ENCODE assay signal across 6 cellular contexts in the genomic region with DNA sequence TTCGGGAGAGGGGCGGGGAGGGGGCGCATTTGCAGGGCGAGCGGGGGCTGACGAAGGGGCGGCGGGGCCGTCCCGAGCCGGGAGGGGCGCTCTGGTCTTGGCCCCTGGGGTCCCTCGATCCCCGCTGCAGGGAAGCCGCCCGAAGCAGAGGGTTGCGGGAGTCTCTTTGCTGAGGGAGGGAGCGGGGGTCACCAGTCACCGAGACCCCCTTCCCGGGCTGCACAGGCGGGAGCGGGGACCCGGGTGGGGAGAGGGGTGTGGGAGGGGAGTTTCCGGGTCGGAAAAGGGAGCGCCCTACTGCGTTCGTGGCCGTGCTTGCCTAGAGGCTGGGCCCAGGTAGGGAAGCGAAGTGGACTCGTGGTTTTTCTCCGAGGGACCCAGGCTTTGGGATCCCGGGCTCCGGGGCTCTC. TPM values are rescaled to one million over a fixed set of nuclear protein-coding genes. Genes with fewer than 3 reads are reported as not detected.
DNase-seq lines count a peak whose midpoint lies in the region; ATAC-seq and TF ChIP-seq lines count a peak whose summit lies in the region.

No MANE protein-coding gene starts in this region.

- no TSS peak for BruUV-seq in PC-9 (replicated peaks; lab: Mats Ljungman, UMichigan)

- CTCF ChIA-PET in PC-9 (lab: Charles Lee) = no interaction called here

- H2AFZ ChIP-seq in PC-9 (peak overlapping the region; percentile 76), hepatocyte (peak overlapping the region; percentile 85)

- H3K4me1 ChIP-seq in PC-9 (replicated peaks; ENCODE audit: insufficient read depth) (peaks cover 44% of the 10 kb centered on the region), hepatocyte (ENCODE audit: insufficient read depth) (no peaks in the 10 kb centered on the region), vagina (peaks cover 15% of the 10 kb centered on the region)

- H3K79me2 ChIP-seq in PC-9 (ENCODE audit: low read depth) = peaks cover 40% of the 10 kb centered on the region
- peaks cover 16% of the 10 kb centered on the region for H3K79me2 ChIP-seq in hepatocyte

- no peaks in the 10 kb centered on the region for H3K9me3 ChIP-seq in PC-9 (ENCODE audit: insufficient read depth, low read depth)
- H3K9me3 ChIP-seq in hepatocyte (ENCODE audit: low read depth) = no peaks in the 10 kb centered on the region
- no peaks in the 10 kb centered on the region for H3K9me3 ChIP-seq in vagina

- DNase-seq in PC-9 (peak in 1 of 2 experiments; percentile 27), hepatocyte (ENCODE audit: low spot score) (no peak), vagina (ENCODE audit: extremely low spot score in 2 of 2) (no peak)
- no peak for DNase-seq in activated CD4-positive, alpha-beta T cell treated with anti-CD3 and anti-CD28 coated beads for 1 hour

- H3K27ac ChIP-seq in PC-9 (peak overlapping the region; percentile 54), hepatocyte (peak overlapping the region; percentile 60), vagina (peak overlapping the region; percentile 37)

- ATAC-seq in GM21737 (IDR thresholded peaks at IDR 0.05; ENCODE audit: unreplicated experiment) = peak; percentile 14
- ATAC-seq in GM18868 (IDR thresholded peaks at IDR 0.05; ENCODE audit: unreplicated experiment) = no peak

- H3K36me3 ChIP-seq in PC-9 (ENCODE audit: low read depth) (peaks cover 13% of the 10 kb centered on the region), hepatocyte (replicated peaks; ENCODE audit: insufficient read depth, low read depth) (no peaks in the 10 kb centered on the region), vagina (peaks cover 0 to 17% of the 10 kb centered on the region in 2 donors)

- POLR2A ChIA-PET in PC-9 (lab: Charles Lee; ENCODE audit: unreplicated experiment) = interaction anchor here (0.5 kb wide), 1 partner anchor 45 kb away, joined by 3 read pairs; no protein-coding TSS in a partner anchor

- H3K27me3 ChIP-seq in PC-9 (ENCODE audit: insufficient read depth, low read depth) (no peaks in the 10 kb centered on the region), hepatocyte (no peaks in the 10 kb centered on the region), vagina (no peaks in the 10 kb centered on the region)

- H3K9me2 ChIP-seq in PC-9 (ENCODE audit: insufficient read depth) (no peaks in the 10 kb centered on the region), hepatocyte (replicated peaks; ENCODE audit: insufficient read depth) (no peaks in the 10 kb centered on the region)

- 0% methylated on average over 1 of the region's 34 CpGs for WGBS in hepatocyte (ENCODE audit: low lambda C conversion rate, missing lambda C conversion rate)

- TF ChIP-seq CTCF in PC-9 (conservative IDR thresholded peaks at IDR 0.05) = no peak
- no peak for TF ChIP-seq CTCF in hepatocyte (IDR thresholded peaks at IDR 0.05; ENCODE audit: poor library complexity)
- no peak for TF ChIP-seq CTCF in vagina (IDR thresholded peaks at IDR 0.05)

- peaks cover 32% of the 10 kb centered on the region for H3F3A ChIP-seq in PC-9 (ENCODE audit: insufficient read depth, low read depth)

- H3K4me2 ChIP-seq in PC-9 (peak overlapping the region; percentile 97), hepatocyte (peak overlapping the region; percentile 98)

- H3K4me3 ChIP-seq in PC-9 (peak overlapping the region; percentile 84), hepatocyte (peak overlapping the region; percentile 92), vagina (peak overlapping the region; percentile 71 to 84)

- intact Hi-C loops in PC-9 (cut with micrococcal nuclease; ENCODE audit: unreplicated experiment) (no loop called here), vagina (cut with DNase I) (no loop called here)

- H4K20me1 ChIP-seq in PC-9 (ENCODE audit: insufficient read depth) = no peaks in the 10 kb centered on the region
- no peaks in the 10 kb centered on the region for H4K20me1 ChIP-seq in hepatocyte (ENCODE audit: insufficient read depth, poor library complexity, severe bottlenecking)

- TF ChIP-seq POLR2A in vagina (IDR thresholded peaks at IDR 0.05) = no peak

RNA-seq across cellular contexts. Expression of gene AP1S1, which starts 0.4 kb away (rescaled TPM):
- total RNA-seq in PC-9 (2021) (227 and 308 TPM in 2 replicates), hepatocyte (85.8 and 118 TPM in 2 replicates), vagina (42.5 TPM)
- 31.1 and 32.0 TPM in 2 replicates for polyA plus RNA-seq in hepatocyte

RNA-seq across cellular contexts. Expression of gene VGF, which starts 10.7 kb away (rescaled TPM):
- total RNA-seq in PC-9 (2021) = 2.1 and 2.3 TPM in 2 replicates
- total RNA-seq in hepatocyte = 0.30 and 0.32 TPM in 2 replicates
- 0.19 and 0.80 TPM in 2 replicates for polyA plus RNA-seq in hepatocyte
- 1.2 TPM for total RNA-seq in vagina

RNA-seq across cellular contexts. Expression of gene NAT16, which starts 25.4 kb away (rescaled TPM):
- total RNA-seq in PC-9 (2021) = not detected in 2 replicates
- total RNA-seq in hepatocyte = not detected in 2 replicates
- polyA plus RNA-seq in hepatocyte = not detected in 2 replicates
- total RNA-seq in vagina = not detected

RNA-seq across cellular contexts. Expression of gene SERPINE1, which starts 27.8 kb away (rescaled TPM):
- 36.2 and 45.8 TPM in 2 replicates for total RNA-seq in PC-9 (2021)
- 81.8 and 98.2 TPM in 2 replicates for total RNA-seq in hepatocyte
- polyA plus RNA-seq in hepatocyte = 181 and 185 TPM in 2 replicates
- 14.7 TPM for total RNA-seq in vagina

RNA-seq across cellular contexts. Expression of gene MOGAT3, which starts 46.1 kb away (rescaled TPM):
- total RNA-seq in PC-9 (2021) (not detected in 2 replicates), hepatocyte (6.3 and 8.4 TPM in 2 replicates), vagina (not detected)
- 10.5 and 14.0 TPM in 2 replicates for polyA plus RNA-seq in hepatocyte
